Comparison of ENCODE assay signal across 15 cellular contexts in the genomic region with DNA sequence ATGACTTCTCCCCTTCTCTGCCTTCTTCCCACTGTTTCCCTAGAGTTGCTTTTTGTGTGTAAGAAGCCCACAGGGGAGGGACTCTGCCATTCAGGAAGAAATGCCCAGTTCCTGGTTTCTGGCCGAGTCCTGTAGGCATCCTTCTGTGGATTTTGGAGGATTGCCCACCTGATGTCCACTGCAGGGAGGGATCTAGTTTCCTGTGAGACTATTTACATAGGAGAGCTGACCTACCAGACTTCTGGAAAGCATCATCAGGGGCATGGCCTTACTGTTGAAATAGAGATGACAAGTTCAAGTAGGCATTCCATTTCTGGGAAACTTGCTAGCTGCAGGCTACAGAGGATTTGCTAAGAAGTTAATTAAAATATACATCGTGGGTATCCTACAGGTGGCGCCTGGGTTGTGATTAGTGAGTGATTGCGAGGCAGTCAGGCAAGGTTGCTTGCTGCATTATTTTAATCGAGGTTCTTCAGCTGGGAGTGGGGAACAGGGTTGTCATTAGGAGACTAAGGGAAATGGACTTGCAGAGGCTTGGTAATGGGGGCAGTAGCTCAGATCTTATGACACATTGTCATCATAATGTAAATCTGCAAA.
DNase-seq lines count a peak whose midpoint lies in the region; ATAC-seq and TF ChIP-seq lines count a peak whose summit lies in the region.
"Had no signal": no experiment of that assay in that cellular context is flagged by ENCODE, and none has a peak within 500 bp of the region (broad histone marks: within the 10 kb centered on the region; RNA-seq: fewer than 3 reads in every experiment).

No MANE protein-coding gene starts in this region.

- H2AFZ ChIP-seq in PC-9: no peak overlapping the region

- intact Hi-C loops in PC-9 (cut with micrococcal nuclease; ENCODE audit: unreplicated experiment): no loop called here

- H3F3A ChIP-seq in PC-9 (ENCODE audit: insufficient read depth, low read depth): no peaks in the 10 kb centered on the region

- H3K4me3 ChIP-seq in Jurkat, Clone E6-1 (ENCODE audit: low read length): no peak overlapping the region
- H3K4me3 ChIP-seq in PC-9: no peak overlapping the region
- H3K4me3 ChIP-seq: cardiac muscle cell, lower lobe of right lung, sigmoid colon, stomach had no signal

- H3K9me2 ChIP-seq in PC-9 (ENCODE audit: insufficient read depth): no peaks in the 10 kb centered on the region

- BruUV-seq in PC-9 (replicated peaks; lab: Mats Ljungman, UMichigan): no TSS peak

- DNase-seq in EL (peak; percentile 36), PC-9 (peak; percentile 2 to 40), hepatic stellate cell (ENCODE audit: low spot score) (peak; percentile 8), putamen (ENCODE audit: low spot score) (no peak)
- DNase-seq in Jurkat, Clone E6-1 (ENCODE audit: low read depth, low spot score): peak; percentile 36
- no peak for DNase-seq in stimulated activated CD4-positive, alpha-beta T cell treated with anti-CD3 and anti-CD28 coated beads, Interleukin-12 subunit alpha, Interleukin-12 subunit beta, amount 100 ng/mL, for 4 hours
- DNase-seq: GF-D8, GOT3, lower lobe of right lung, NCI-H510A treated with DMSO at 0.1 percent for 48 hours, sigmoid colon, stomach had no signal

- no peak overlapping the region for H3K4me2 ChIP-seq in PC-9

- POLR2A ChIA-PET in PC-9 (lab: Charles Lee; ENCODE audit: unreplicated experiment): no interaction called here

- H3K27ac ChIP-seq in PC-9: no peak overlapping the region
- H3K27ac ChIP-seq: cardiac muscle cell, epithelial cell of prostate, lower lobe of right lung, sigmoid colon, stomach had no signal

- no peaks in the 10 kb centered on the region for H3K79me2 ChIP-seq in PC-9 (ENCODE audit: low read depth)

- CTCF ChIA-PET in PC-9 (lab: Charles Lee): no interaction called here

- H3K4me1 ChIP-seq in PC-9 (replicated peaks; ENCODE audit: insufficient read depth): no peaks in the 10 kb centered on the region
- H3K4me1 ChIP-seq: lower lobe of right lung, stomach had no signal

- no peaks in the 10 kb centered on the region for H3K9me3 ChIP-seq in PC-9 (ENCODE audit: insufficient read depth, low read depth)
- H3K9me3 ChIP-seq: lower lobe of right lung, sigmoid colon, stomach had no signal

- no peak for ATAC-seq in HG03108 (IDR thresholded peaks at IDR 0.05; ENCODE audit: unreplicated experiment)
- ATAC-seq: lower lobe of right lung had no signal

- TF ChIP-seq CTCF in PC-9 (conservative IDR thresholded peaks at IDR 0.05): no peak

- no peaks in the 10 kb centered on the region for H3K36me3 ChIP-seq in PC-9 (ENCODE audit: low read depth)
- H3K36me3 ChIP-seq: cardiac muscle cell, lower lobe of right lung, sigmoid colon, stomach had no signal

- H4K20me1 ChIP-seq in PC-9 (ENCODE audit: insufficient read depth): no peaks in the 10 kb centered on the region

- H3K27me3 ChIP-seq in PC-9 (ENCODE audit: insufficient read depth, low read depth): no peaks in the 10 kb centered on the region
- H3K27me3 ChIP-seq: cardiac muscle cell, sigmoid colon, stomach had no signal

Comparison
In these comparisons a context has a peak if more than half of its experiments do, and no peak if none do; other contexts are left out.
1. DNase-seq: peak in EL (single experiment), Jurkat, Clone E6-1 (single experiment), PC-9 (2 of 2) and hepatic stellate cell (single experiment); none in putamen (single experiment) and stimulated activated CD4-positive, alpha-beta T cell treated with anti-CD3 and anti-CD28 coated beads, Interleukin-12 subunit alpha, Interleukin-12 subunit beta, amount 100 ng/mL, for 4 hours (single experiment).